17 cellular contexts compared by ENCODE assay signal in the genomic region with DNA sequence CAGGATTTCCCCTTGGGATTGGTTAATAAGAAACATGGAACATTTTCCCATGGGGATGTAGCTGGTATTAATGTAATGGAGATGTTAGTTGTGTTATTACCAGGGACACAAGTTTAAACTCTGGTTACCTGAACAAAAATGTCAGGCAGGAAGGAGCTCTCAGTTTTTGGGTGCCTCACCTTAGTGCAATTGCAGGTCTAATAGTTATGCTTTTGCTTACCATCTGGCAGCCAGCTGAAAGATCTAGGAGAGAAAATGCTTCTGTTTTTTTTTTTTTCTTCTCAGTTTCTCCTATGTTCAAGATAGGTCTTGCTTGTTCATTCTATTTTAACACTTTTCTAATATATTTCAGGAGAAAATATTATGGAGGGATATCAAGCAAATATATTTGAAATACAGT. TPM values are rescaled to one million over a fixed set of nuclear protein-coding genes. Genes with fewer than 3 reads are reported as not detected.
DNase-seq lines count a peak whose midpoint lies in the region; ATAC-seq and TF ChIP-seq lines count a peak whose summit lies in the region.
"Had no signal": no experiment of that assay in that cellular context is flagged by ENCODE, and none has a peak within 500 bp of the region (broad histone marks: within the 10 kb centered on the region; RNA-seq: fewer than 3 reads in every experiment).

No MANE protein-coding gene starts in this region.

- DNase-seq in T-helper 1 cell (no peak), GM20000 (ENCODE audit: low spot score) (peak; percentile 27), T-helper 17 cell (no peak), natural killer cell (no peak), endothelial cell (ENCODE audit: low spot score) (no peak), erythroblast (lab: John Stamatoyannopoulos, UW) (no peak)
- DNase-seq: activated gamma-delta T cell; effector CD4-positive, alpha-beta T cell; foreskin fibroblast; GOT3; mesendoderm; NCI-H187 treated with DMSO at 0.1 percent for 48 hours; ovary; SK-N-SH had no signal

- H3K27me3 Mint-ChIP-seq in T-helper 1 cell treated with Interleukin-12 subunit alpha and Interleukin-12 subunit beta and Interleukin-4 antibody, amounts not matched to agents 30 μg/mL and 1 μg/mL, for 36 hours (ENCODE audit: low read depth) = no peaks in the 10 kb centered on the region
- no peaks in the 10 kb centered on the region for H3K27me3 Mint-ChIP-seq in T-helper 17 cell
- no peaks in the 10 kb centered on the region for H3K27me3 Mint-ChIP-seq in natural killer cell (ENCODE audit: low read depth in 2 of 2)
- H3K27me3 Mint-ChIP-seq in endothelial cell (ENCODE audit: unreplicated experiment) = peaks cover 2% of the 10 kb centered on the region

- H3K27ac Mint-ChIP-seq in T-helper 1 cell treated with Interleukin-12 subunit alpha and Interleukin-12 subunit beta and Interleukin-4 antibody, amounts not matched to agents 30 μg/mL and 1 μg/mL, for 36 hours = peak overlapping the region; percentile 94
- H3K27ac Mint-ChIP-seq in T-helper 17 cell (peak overlapping the region; percentile 86), natural killer cell (no peak overlapping the region), endothelial cell (ENCODE audit: unreplicated experiment) (no peak overlapping the region)

- H3K9me3 ChIP-seq in T-helper 17 cell (ENCODE audit: control insufficient read depth, low read length, poor library complexity, severe bottlenecking) = no peaks in the 10 kb centered on the region
- H3K9me3 ChIP-seq: ovary, SK-N-SH, thoracic aorta had no signal

- intact Hi-C loops in natural killer cell (cut with micrococcal nuclease) = no loop called here

- H3K4me3 Mint-ChIP-seq in T-helper 1 cell treated with Interleukin-12 subunit alpha and Interleukin-12 subunit beta and Interleukin-4 antibody, amounts not matched to agents 30 μg/mL and 1 μg/mL, for 36 hours = peak overlapping the region; percentile 86
- H3K4me3 Mint-ChIP-seq in T-helper 17 cell (no peak overlapping the region), natural killer cell (peak overlapping the region; percentile 84), endothelial cell (ENCODE audit: unreplicated experiment) (no peak overlapping the region)

- TF ChIP-seq POLR2A in erythroblast (IDR thresholded peaks at IDR 0.05; ENCODE audit: low read length) = no peak

- H3K9me3 Mint-ChIP-seq in T-helper 1 cell treated with Interleukin-12 subunit alpha and Interleukin-12 subunit beta and Interleukin-4 antibody, amounts not matched to agents 30 μg/mL and 1 μg/mL, for 36 hours = no peaks in the 10 kb centered on the region
- H3K9me3 Mint-ChIP-seq in natural killer cell = no peaks in the 10 kb centered on the region
- no peaks in the 10 kb centered on the region for H3K9me3 Mint-ChIP-seq in endothelial cell (ENCODE audit: unreplicated experiment)

- no peak for ATAC-seq in T-helper 17 cell
- no peak for ATAC-seq in natural killer cell
- no peak for ATAC-seq in HG02970 (IDR thresholded peaks at IDR 0.05; ENCODE audit: low FRiP score, unreplicated experiment)

- no peaks in the 10 kb centered on the region for H3K36me3 Mint-ChIP-seq in T-helper 1 cell treated with Interleukin-12 subunit alpha and Interleukin-12 subunit beta and Interleukin-4 antibody, amounts not matched to agents 30 μg/mL and 1 μg/mL, for 36 hours (ENCODE audit: low read depth)
- H3K36me3 Mint-ChIP-seq in T-helper 17 cell (ENCODE audit: low read depth) (peaks cover 3% of the 10 kb centered on the region), natural killer cell (no peaks in the 10 kb centered on the region), endothelial cell (ENCODE audit: low read depth, unreplicated experiment) (peaks cover 3% of the 10 kb centered on the region)

- TF ChIP-seq CTCF in GM20000 (IDR thresholded peaks at IDR 0.05; ENCODE audit: extremely low read depth, missing control alignments) (no peak), natural killer cell (IDR thresholded peaks at IDR 0.05) (no peak), endothelial cell (IDR thresholded peaks at IDR 0.05; ENCODE audit: unreplicated experiment) (no peak)

- H3K4me1 Mint-ChIP-seq in T-helper 1 cell treated with Interleukin-12 subunit alpha and Interleukin-12 subunit beta and Interleukin-4 antibody, amounts not matched to agents 30 μg/mL and 1 μg/mL, for 36 hours (ENCODE audit: low read depth) = peaks cover 54% of the 10 kb centered on the region
- H3K4me1 Mint-ChIP-seq in T-helper 17 cell = peaks cover 28% of the 10 kb centered on the region
- peaks cover 23 to 30% of the 10 kb centered on the region in 2 donors for H3K4me1 Mint-ChIP-seq in natural killer cell
- peaks cover 7% of the 10 kb centered on the region for H3K4me1 Mint-ChIP-seq in endothelial cell (ENCODE audit: unreplicated experiment)

RNA-seq across cellular contexts. Expression of gene UBE2J1, which starts 4.1 kb away (rescaled TPM):
- total RNA-seq in T-helper 17 cell (10 to 100 TPM; 32.1 to 35.2 TPM), natural killer cell (10 to 100 TPM; 34.1 to 58.1 (median 45.9) TPM), endothelial cell (ENCODE audit: unreplicated experiment) (43.7 TPM)

RNA-seq across cellular contexts. Expression of gene GABRR2, which starts 41.5 kb away (rescaled TPM):
- total RNA-seq in T-helper 17 cell = 1 to 10 TPM in 1 of 2 donors, under 1 TPM in 1; 0.65 to 1.4 TPM
- total RNA-seq in natural killer cell = 1 to 10 TPM in 2 of 3 donors, under 1 TPM in 1; 0.57 to 2.2 (median 1.0) TPM
- 0.36 TPM for total RNA-seq in endothelial cell (ENCODE audit: unreplicated experiment)

RNA-seq across cellular contexts. Expression of gene RRAGD, which starts 55.4 kb away (rescaled TPM):
- total RNA-seq in T-helper 17 cell (1 to 10 TPM; 7.8 to 8.9 TPM), natural killer cell (1 to 10 TPM in 2 of 3 donors, under 1 TPM in 1; 0.43 to 4.4 (median 1.8) TPM), endothelial cell (ENCODE audit: unreplicated experiment) (9.8 TPM)

Comparison
In these comparisons a context has a peak if more than half of its experiments do, and no peak if none do; other contexts are left out.
1. H3K27ac Mint-ChIP-seq: peak in T-helper 1 cell treated with Interleukin-12 subunit alpha and Interleukin-12 subunit beta and Interleukin-4 antibody, amounts not matched to agents 30 μg/mL and 1 μg/mL, for 36 hours (single experiment) and T-helper 17 cell (single experiment); none in natural killer cell (0 of 2) and endothelial cell (single experiment).
2. H3K4me3 Mint-ChIP-seq: peak in T-helper 1 cell treated with Interleukin-12 subunit alpha and Interleukin-12 subunit beta and Interleukin-4 antibody, amounts not matched to agents 30 μg/mL and 1 μg/mL, for 36 hours (single experiment) and natural killer cell (single experiment); none in T-helper 17 cell (single experiment) and endothelial cell (single experiment).